In genomic region chr6:167127785-167128531, GRCh38 we compare ENCODE assay signal across 24 cellular contexts. TPM values are rescaled to one million over a fixed set of nuclear protein-coding genes. Genes with fewer than 3 reads are reported as not detected.
DNase-seq lines count a peak whose midpoint lies in the region; ATAC-seq, FAIRE-seq and TF ChIP-seq lines count a peak whose summit lies in the region.
"Had no signal": no experiment of that assay in that cellular context is flagged by ENCODE, and none has a peak within 500 bp of the region (broad histone marks: within the 10 kb centered on the region; RNA-seq: fewer than 3 reads in every experiment).

No MANE protein-coding gene starts in this region.

- TF ChIP-seq CTCF in endothelial cell (IDR thresholded peaks at IDR 0.05; ENCODE audit: unreplicated experiment), result no peak
- no peak for TF ChIP-seq CTCF in CD14-positive monocyte (IDR thresholded peaks at IDR 0.05)

- H3K27ac ChIP-seq in CD4-positive, CD25-positive, alpha-beta regulatory T cell (ENCODE audit: insufficient read depth, low read length, poor library complexity, severe bottlenecking), result peak overlapping the region; percentile 96
- H3K27ac ChIP-seq: A549, body of pancreas, C4-2B, left ventricle myocardium inferior, uterus had no signal

- intact Hi-C loops in CD14-positive monocyte (cut with micrococcal nuclease), result no loop called here

- no peaks in the 10 kb centered on the region for H3K9me3 Mint-ChIP-seq in CD4-positive, CD25-positive, alpha-beta regulatory T cell
- H3K9me3 Mint-ChIP-seq in endothelial cell (ENCODE audit: unreplicated experiment) (no peaks in the 10 kb centered on the region), CD14-positive monocyte (peaks cover 0 to 5% (median 4%) of the 10 kb centered on the region in 7 donors)
- no peaks in the 10 kb centered on the region for H3K9me3 Mint-ChIP-seq in natural killer cell treated with Interleukin-12 subunit alpha and Interleukin-12 subunit beta and Interleukin-15 and Interleukin-18, amount 100 ng/mL, for 72 hours
- H3K9me3 Mint-ChIP-seq: activated naive CD8-positive, alpha-beta T cell treated with anti-CD3 and anti-CD28 coated beads for 36 hours had no signal

- H3K27me3 Mint-ChIP-seq in CD4-positive, CD25-positive, alpha-beta regulatory T cell, result no peaks in the 10 kb centered on the region
- no peaks in the 10 kb centered on the region for H3K27me3 Mint-ChIP-seq in endothelial cell (ENCODE audit: unreplicated experiment)
- peaks cover 0 to 5% of the 10 kb centered on the region in 2 donors for H3K27me3 Mint-ChIP-seq in natural killer cell treated with Interleukin-12 subunit alpha and Interleukin-12 subunit beta and Interleukin-15 and Interleukin-18, amount 100 ng/mL, for 72 hours
- H3K27me3 Mint-ChIP-seq in CD14-positive monocyte (ENCODE audit: low read depth in 3 of 3), result peaks cover 0 to 6% (median 5%) of the 10 kb centered on the region in 3 donors
- H3K27me3 Mint-ChIP-seq: activated naive CD8-positive, alpha-beta T cell treated with anti-CD3 and anti-CD28 coated beads for 36 hours had no signal

- H3K9me3 ChIP-seq in CD4-positive, CD25-positive, alpha-beta regulatory T cell (ENCODE audit: control insufficient read depth in 2 of 2, low read length in 2 of 2), result no peaks in the 10 kb centered on the region
- H3K9me3 ChIP-seq: A549, body of pancreas, left ventricle myocardium inferior, uterus had no signal

- peaks cover 13% of the 10 kb centered on the region for H3K36me3 Mint-ChIP-seq in CD4-positive, CD25-positive, alpha-beta regulatory T cell
- no peaks in the 10 kb centered on the region for H3K36me3 Mint-ChIP-seq in endothelial cell (ENCODE audit: low read depth, unreplicated experiment)
- no peaks in the 10 kb centered on the region for H3K36me3 Mint-ChIP-seq in natural killer cell treated with Interleukin-12 subunit alpha and Interleukin-12 subunit beta and Interleukin-15 and Interleukin-18, amount 100 ng/mL, for 72 hours
- H3K36me3 Mint-ChIP-seq in CD14-positive monocyte, result no peaks in the 10 kb centered on the region
- H3K36me3 Mint-ChIP-seq: activated naive CD8-positive, alpha-beta T cell treated with anti-CD3 and anti-CD28 coated beads for 36 hours had no signal

- H3K4me3 ChIP-seq in CD4-positive, CD25-positive, alpha-beta regulatory T cell (ENCODE audit: low read depth, low read length), result no peak overlapping the region
- H3K4me3 ChIP-seq: A549, body of pancreas, left ventricle myocardium inferior, uterus had no signal

- no peaks in the 10 kb centered on the region for H3K27me3 ChIP-seq in CD4-positive, CD25-positive, alpha-beta regulatory T cell (ENCODE audit: control insufficient read depth, insufficient read depth, low read length)
- H3K27me3 ChIP-seq: body of pancreas, uterus had no signal

- peaks cover 59% of the 10 kb centered on the region for H3K4me1 ChIP-seq in CD4-positive, CD25-positive, alpha-beta regulatory T cell (ENCODE audit: control insufficient read depth, insufficient read depth, low read length, poor library complexity, severe bottlenecking)
- H3K4me1 ChIP-seq: A549, left ventricle myocardium inferior, uterus had no signal

- peaks cover 26% of the 10 kb centered on the region for H3K36me3 ChIP-seq in CD4-positive, CD25-positive, alpha-beta regulatory T cell (ENCODE audit: control insufficient read depth, insufficient read depth, low read length)
- H3K36me3 ChIP-seq: left ventricle myocardium inferior, uterus had no signal

- no peak for DNase-seq in CD4-positive, CD25-positive, alpha-beta regulatory T cell
- DNase-seq in GM19239 (ENCODE audit: insufficient read length, low spot score), result no peak
- no peak for DNase-seq in endothelial cell (ENCODE audit: low spot score)
- DNase-seq in COLO829 (ENCODE audit: low spot score), result no peak
- DNase-seq in natural killer cell treated with Interleukin-12 subunit alpha and Interleukin-12 subunit beta and Interleukin-15 and Interleukin-18, amount 100 ng/mL, for 72 hours (ENCODE audit: low spot score), result no peak
- no peak for DNase-seq in CD14-positive monocyte (ENCODE audit: low spot score)
- no peak for DNase-seq in NCI-H2227 (lab: John Stamatoyannopoulos, UW; ENCODE audit: unreplicated experiment)
- DNase-seq: activated CD4-positive, alpha-beta T cell treated with anti-CD3 and anti-CD28 coated beads, Interleukin-2, amount 50 U/mL, for 4 hours; activated naive CD8-positive, alpha-beta T cell treated with anti-CD3 and anti-CD28 coated beads for 36 hours; activated T-cell treated with anti-CD3 and anti-CD28 coated beads, Interleukin-2, amount 50 U/mL, for 48 hours; body of pancreas; cortex of kidney; DND-41; foreskin melanocyte; left ventricle myocardium inferior; NCI-H1417; stimulated activated CD4-positive, alpha-beta T cell treated with anti-CD3 and anti-CD28 coated beads, Interleukin-1b, Interleukin-23, amount 100 ng/mL, for 48 hours; uterus had no signal

- H3K4me3 Mint-ChIP-seq in CD4-positive, CD25-positive, alpha-beta regulatory T cell, result peak overlapping the region in 2 of 4 donors; percentile 3 to 23
- H3K4me3 Mint-ChIP-seq in endothelial cell (ENCODE audit: unreplicated experiment) (peak overlapping the region; percentile 18), CD14-positive monocyte (no peak overlapping the region)
- no peak overlapping the region for H3K4me3 Mint-ChIP-seq in natural killer cell treated with Interleukin-12 subunit alpha and Interleukin-12 subunit beta and Interleukin-15 and Interleukin-18, amount 100 ng/mL, for 72 hours
- H3K4me3 Mint-ChIP-seq: activated naive CD8-positive, alpha-beta T cell treated with anti-CD3 and anti-CD28 coated beads for 36 hours had no signal

- H3K4me1 Mint-ChIP-seq in CD4-positive, CD25-positive, alpha-beta regulatory T cell, result peaks cover 15 to 77% (median 44%) of the 10 kb centered on the region in 4 donors
- H3K4me1 Mint-ChIP-seq in endothelial cell (ENCODE audit: unreplicated experiment) (peaks cover 11% of the 10 kb centered on the region), CD14-positive monocyte (peaks cover 6% of the 10 kb centered on the region)
- peaks cover 36 to 44% of the 10 kb centered on the region in 2 donors for H3K4me1 Mint-ChIP-seq in natural killer cell treated with Interleukin-12 subunit alpha and Interleukin-12 subunit beta and Interleukin-15 and Interleukin-18, amount 100 ng/mL, for 72 hours (ENCODE audit: low read depth in 2 of 2)

- peak overlapping the region; percentile 64 to 91 (median 65) for H3K27ac Mint-ChIP-seq in CD4-positive, CD25-positive, alpha-beta regulatory T cell
- H3K27ac Mint-ChIP-seq in endothelial cell (ENCODE audit: unreplicated experiment) (no peak overlapping the region), CD14-positive monocyte (peak overlapping the region in 1 of 7 donors; percentile 59)
- no peak overlapping the region for H3K27ac Mint-ChIP-seq in natural killer cell treated with Interleukin-12 subunit alpha and Interleukin-12 subunit beta and Interleukin-15 and Interleukin-18, amount 100 ng/mL, for 72 hours
- H3K27ac Mint-ChIP-seq: activated naive CD8-positive, alpha-beta T cell treated with anti-CD3 and anti-CD28 coated beads for 36 hours had no signal

- no peak for ATAC-seq in CD4-positive, CD25-positive, alpha-beta regulatory T cell (ENCODE audit: low read depth in 2 of 2)
- ATAC-seq in HG03108 (IDR thresholded peaks at IDR 0.05; ENCODE audit: unreplicated experiment), result peak; percentile 46
- no peak for ATAC-seq in natural killer cell treated with Interleukin-12 subunit alpha and Interleukin-12 subunit beta and Interleukin-15 and Interleukin-18, amount 100 ng/mL, for 72 hours
- ATAC-seq: A549, body of pancreas, sciatic nerve had no signal

- peak; percentile 87 for FAIRE-seq in GM19239 (lab: Jason Lieb, UNC)
- FAIRE-seq: A549 had no signal

RNA-seq across cellular contexts. Expression of gene CCR6, which starts 5.1 kb away (rescaled TPM):
- 40.8 TPM for total RNA-seq in CD4-positive, CD25-positive, alpha-beta regulatory T cell
- 10 to 100 TPM; 52.7 to 97.3 (median 79.0) TPM for polyA plus RNA-seq in CD4-positive, CD25-positive, alpha-beta regulatory T cell
- total RNA-seq in endothelial cell (ENCODE audit: unreplicated experiment), result not detected
- total RNA-seq in natural killer cell treated with Interleukin-12 subunit alpha and Interleukin-12 subunit beta and Interleukin-15 and Interleukin-18, amount 100 ng/mL, for 72 hours, result under 1 TPM in 1 of 2 donors, not detected in 1; 0.17 TPM
- under 1 TPM; 0.07 to 0.43 TPM for polyA plus RNA-seq in CD14-positive monocyte
- total RNA-seq: body of pancreas, left ventricle myocardium inferior, LHCN-M2, osteocyte, sciatic nerve, uterus had no signal

RNA-seq across cellular contexts. Expression of gene GPR31, which starts 29.8 kb away (rescaled TPM):
- total RNA-seq in CD4-positive, CD25-positive, alpha-beta regulatory T cell, result not detected
- not detected for polyA plus RNA-seq in CD4-positive, CD25-positive, alpha-beta regulatory T cell
- total RNA-seq in endothelial cell (ENCODE audit: unreplicated experiment), result not detected
- not detected for total RNA-seq in natural killer cell treated with Interleukin-12 subunit alpha and Interleukin-12 subunit beta and Interleukin-15 and Interleukin-18, amount 100 ng/mL, for 72 hours
- polyA plus RNA-seq in CD14-positive monocyte, result not detected
- total RNA-seq: activated naive CD8-positive, alpha-beta T cell treated with anti-CD3 and anti-CD28 coated beads for 36 hours; body of pancreas; left ventricle myocardium inferior; LHCN-M2; osteocyte; sciatic nerve; uterus had no signal
- polyA plus RNA-seq: A549 had no signal

Comparison
In these comparisons a context has a peak if more than half of its experiments do, and no peak if none do; other contexts are left out.
1. H3K27ac Mint-ChIP-seq: peak in CD4-positive, CD25-positive, alpha-beta regulatory T cell (3 of 3); none in endothelial cell (single experiment) and natural killer cell treated with Interleukin-12 subunit alpha and Interleukin-12 subunit beta and Interleukin-15 and Interleukin-18, amount 100 ng/mL, for 72 hours (0 of 2).
2. RNA of gene CCR6, which starts 5.1 kb away (total RNA-seq): 40.8 TPM in CD4-positive, CD25-positive, alpha-beta regulatory T cell (single experiment); 0.17 TPM in natural killer cell treated with Interleukin-12 subunit alpha and Interleukin-12 subunit beta and Interleukin-15 and Interleukin-18, amount 100 ng/mL, for 72 hours and not detected in endothelial cell (single experiment); every median in the first group is over 10 times any median in the second.